18 cellular contexts compared by ENCODE assay signal in the genomic region with DNA sequence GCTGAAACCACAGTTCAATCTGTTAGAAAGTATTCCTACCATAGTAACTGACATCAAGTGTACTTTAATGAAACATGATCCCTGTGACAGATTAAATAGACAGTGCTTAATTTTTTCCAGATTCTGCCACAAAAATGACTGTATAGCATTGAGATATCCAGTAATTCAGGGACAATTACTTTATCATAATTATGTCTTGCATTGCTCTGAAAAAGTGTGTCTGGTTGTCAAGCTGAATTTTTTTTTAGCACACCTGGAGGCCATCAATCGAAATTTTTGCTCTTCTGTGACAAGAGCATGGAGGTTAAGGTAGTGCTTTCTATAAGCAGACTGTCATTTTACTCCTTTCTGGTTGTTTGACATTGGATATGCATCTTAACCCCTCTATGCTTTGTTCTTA.
"Had no signal": no experiment of that assay in that cellular context is flagged by ENCODE, and none has a peak within 500 bp of the region (broad histone marks: within the 10 kb centered on the region; RNA-seq: fewer than 3 reads in every experiment).

No MANE protein-coding gene starts in this region.

- H3K4me3 ChIP-seq: ascending aorta, heart left ventricle, lower lobe of right lung, prostate gland, skin epidermis, tibial artery, uterus had no signal

- FAIRE-seq: bronchial epithelial cell, frontal cortex had no signal

- H3K4me1 ChIP-seq: heart left ventricle, lower lobe of right lung, prostate gland, uterus had no signal

- DNase-seq: activated CD4-positive, CD25-positive, alpha-beta regulatory T cell treated with anti-CD3 and anti-CD28 coated beads, Interleukin-2, amount 50 U/mL, for 72 hours; activated naive CD4-positive, alpha-beta T cell; activated naive CD8-positive, alpha-beta T cell treated with anti-CD3 and anti-CD28 coated beads, Interleukin-2, amount 10 ng/mL, durations not matched to agents 7 days and 5 days; effector memory CD4-positive, alpha-beta T cell; heart left ventricle; immature natural killer cell; left colon; lower lobe of right lung; right cardiac atrium; stimulated activated CD4-positive, alpha-beta T cell treated with anti-CD3 and anti-CD28 coated beads, Interleukin-4, amount 100 ng/mL, for 24 hours; stimulated activated naive CD4-positive, alpha-beta T cell; tibial artery; uterus had no signal

- H3K9me3 ChIP-seq: ascending aorta, lower lobe of right lung, prostate gland, uterus had no signal

- H3K36me3 ChIP-seq: ascending aorta, heart left ventricle, lower lobe of right lung, prostate gland, tibial artery, uterus had no signal

- H3K27me3 ChIP-seq: ascending aorta, heart left ventricle, tibial artery, uterus had no signal

- H3K27ac ChIP-seq: ascending aorta, heart left ventricle, lower lobe of right lung, prostate gland, skin epidermis, tibial artery, uterus had no signal
